8 cellular contexts compared by ENCODE assay signal in the genomic region with DNA sequence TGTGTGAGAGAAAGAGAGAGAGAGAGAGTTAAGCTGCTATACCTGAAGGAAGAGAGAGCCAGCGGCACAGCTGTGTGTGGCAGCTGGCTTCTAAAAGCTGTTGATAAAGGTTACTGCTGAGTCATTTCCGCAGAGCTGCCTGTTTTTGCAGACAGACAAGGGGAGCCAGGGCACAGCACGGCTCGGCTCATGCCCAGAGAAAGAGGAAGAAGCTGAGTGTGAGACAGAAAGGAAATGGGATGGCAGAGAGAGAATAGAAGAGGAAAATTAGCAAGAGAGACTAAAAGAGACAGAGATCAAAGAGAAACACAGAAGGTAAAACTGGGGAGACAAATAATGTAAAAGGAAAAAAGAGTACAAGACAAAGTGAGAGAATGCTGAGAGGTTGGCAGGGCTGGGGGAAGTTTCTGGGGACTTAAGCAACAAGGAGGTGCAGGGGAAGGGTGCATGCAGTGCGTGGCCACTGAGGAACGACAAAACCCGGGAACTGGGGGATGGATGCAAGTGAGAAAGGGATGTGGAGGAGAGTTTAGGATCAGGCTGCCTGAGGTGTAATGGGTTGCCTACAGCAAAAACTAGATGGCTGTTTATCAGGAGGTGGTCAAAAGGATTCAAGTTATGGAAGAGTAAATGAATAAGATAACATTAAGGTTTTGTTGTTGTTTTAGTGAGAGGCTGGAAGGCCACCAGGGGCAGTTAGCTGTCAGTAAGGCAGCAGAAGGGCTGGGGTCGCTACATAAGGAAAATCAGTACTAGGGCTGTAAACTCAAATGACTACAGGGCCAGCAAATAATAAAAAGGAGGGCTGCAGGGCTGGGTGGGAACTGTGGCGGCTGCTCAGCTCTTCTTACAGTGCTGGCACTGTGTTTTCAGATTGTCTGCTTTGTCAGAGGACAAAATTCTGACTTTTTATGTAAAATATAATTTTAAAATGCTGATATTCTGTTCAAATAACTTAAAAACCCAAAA. TPM values are rescaled to one million over a fixed set of nuclear protein-coding genes. Genes with fewer than 3 reads are reported as not detected.
DNase-seq lines count a peak whose midpoint lies in the region; ATAC-seq, FAIRE-seq and TF ChIP-seq lines count a peak whose summit lies in the region.

No MANE protein-coding gene starts in this region.

- H3K9me3 ChIP-seq in pancreas: no peaks in the 10 kb centered on the region

- H3K27ac ChIP-seq in pancreas: peak overlapping the region; percentile 22 to 87 (median 70)

- DNase-seq in GM06990 (ENCODE audit: extremely low read depth, insufficient read length) (peak; percentile 67), NB4 (ENCODE audit: low read depth) (peak; percentile 98), Right ventricle myocardium superior (peak; percentile 84), pancreas (peak; percentile 71 to 91 (median 82)), ureter (ENCODE audit: low spot score) (peak; percentile 84)
- peak; percentile 78 for DNase-seq in activated naive CD8-positive, alpha-beta T cell treated with anti-CD3 and anti-CD28 coated beads for 36 hours

- no peaks in the 10 kb centered on the region for H3K9me3 Mint-ChIP-seq in activated naive CD8-positive, alpha-beta T cell treated with anti-CD3 and anti-CD28 coated beads for 36 hours

- peak overlapping the region; percentile 92 for H3K27ac Mint-ChIP-seq in activated naive CD8-positive, alpha-beta T cell treated with anti-CD3 and anti-CD28 coated beads for 36 hours

- H3K4me3 ChIP-seq in GM06990 (replicated peaks; ENCODE audit: low read depth, low read length) (peak overlapping the region; percentile 71), NB4 (ENCODE audit: low read depth, low read length) (peak overlapping the region; percentile 73), pancreas (peak overlapping the region in 3 of 4 donors; percentile 3 to 42 (median 8))

- no peaks in the 10 kb centered on the region for H3K27me3 ChIP-seq in GM06990 (replicated peaks; ENCODE audit: control insufficient read depth, insufficient read depth, low read length)
- H3K27me3 ChIP-seq in pancreas: no peaks in the 10 kb centered on the region

- H3K27me3 Mint-ChIP-seq in activated naive CD8-positive, alpha-beta T cell treated with anti-CD3 and anti-CD28 coated beads for 36 hours: no peaks in the 10 kb centered on the region

- ATAC-seq in HG02571 (IDR thresholded peaks at IDR 0.05; ENCODE audit: unreplicated experiment) (peak; percentile 87), SK-N-SH treated with all-trans-retinoic acid at 6 μM for 48 hours (peak; percentile 87), Right ventricle myocardium superior (ENCODE audit: poor library complexity) (peak; percentile 85), pancreas (peak; percentile 83 to 91 (median 87))

- H3K4me1 ChIP-seq in pancreas: peaks cover 20 to 29% (median 20%) of the 10 kb centered on the region in 3 donors

- peak overlapping the region; percentile 85 for H3K4me3 Mint-ChIP-seq in activated naive CD8-positive, alpha-beta T cell treated with anti-CD3 and anti-CD28 coated beads for 36 hours

- H3K36me3 ChIP-seq in GM06990 (ENCODE audit: control insufficient read depth, insufficient read depth, low read length) (no peaks in the 10 kb centered on the region), pancreas (no peaks in the 10 kb centered on the region)

- TF ChIP-seq POLR2A in NB4 (IDR thresholded peaks at IDR 0.05; ENCODE audit: extremely low read depth, insufficient read length): no peak

- no peak for TF ChIP-seq CTCF in GM06990 (IDR thresholded peaks at IDR 0.05; ENCODE audit: insufficient read depth, low read length, poor library complexity, severe bottlenecking)
- TF ChIP-seq CTCF in NB4 (IDR thresholded peaks at IDR 0.05; ENCODE audit: low read depth, low read length): no peak
- TF ChIP-seq CTCF in pancreas (IDR thresholded peaks at IDR 0.05): no peak

- intact Hi-C loops in Right ventricle myocardium superior (cut with DNase I): no loop called here
- intact Hi-C loops in pancreas (cut with DNase I): no loop called here

- 11 to 12% methylated on average over 9 of the region's 9 CpGs for WGBS in pancreas, 2 donors

- peaks cover 47% of the 10 kb centered on the region for H3K4me1 Mint-ChIP-seq in activated naive CD8-positive, alpha-beta T cell treated with anti-CD3 and anti-CD28 coated beads for 36 hours

- peak; percentile 59 for FAIRE-seq in pancreas (lab: Jason Lieb, UNC)

- H3K36me3 Mint-ChIP-seq in activated naive CD8-positive, alpha-beta T cell treated with anti-CD3 and anti-CD28 coated beads for 36 hours: no peaks in the 10 kb centered on the region

TF ChIP-seq in SK-N-SH treated with all-trans-retinoic acid at 6 μM for 48 hours, 23 proteins besides CTCF, POLR2A, EP300 and RAD21:
- no peak for TF ChIP-seq CSDC2 (CRISPR knock-in tag; IDR thresholded peaks at IDR 0.05)
- TF ChIP-seq TCF4 (CRISPR knock-in tag; IDR thresholded peaks at IDR 0.05; ENCODE audit: borderline replicate concordance): peak; percentile 62; the same call in 1 of the 2 replicates
- TF ChIP-seq TSHZ2 (CRISPR knock-in tag; IDR thresholded peaks at IDR 0.05): peak; percentile 58; the same call in 1 of the 2 replicates
- TF ChIP-seq SNAI2 (CRISPR knock-in tag; IDR thresholded peaks at IDR 0.05): no peak
- no peak for TF ChIP-seq TOX (CRISPR knock-in tag; IDR thresholded peaks at IDR 0.05; ENCODE audit: borderline replicate concordance)
- peak; percentile 84; the same call in 1 of the 2 replicates for TF ChIP-seq BACH2 (CRISPR knock-in tag; IDR thresholded peaks at IDR 0.05; ENCODE audit: borderline replicate concordance)

RNA-seq across cellular contexts. Expression of gene HLA-A, which starts 22.9 kb away (rescaled TPM):
- total RNA-seq in activated naive CD8-positive, alpha-beta T cell treated with anti-CD3 and anti-CD28 coated beads for 36 hours: 1,000 to 10,000 TPM; 1,111 to 1,119 TPM
- total RNA-seq in Right ventricle myocardium superior (222 TPM), pancreas (100 to 1,000 TPM in 2 of 6 donors, 10 to 100 TPM in 4; 63.7 to 374 (median 79.2) TPM), ureter (304 TPM)
- 100 to 1,000 TPM; 220 to 350 TPM for polyA plus RNA-seq in pancreas

Comparison
In these comparisons a context has a peak if more than half of its experiments do, and no peak if none do; other contexts are left out.
1. Peak in every context shown above with its lines: DNase-seq, ATAC-seq, H3K4me3 ChIP-seq and H3K27ac ChIP-seq.
2. H3K4me3 ChIP-seq: peak in every context shown above with its lines; median percentile 73 in NB4; 71 in GM06990; 8 in pancreas.